Comparison of ENCODE assay signal across 1 cellular context in genomic region chr9:131406567-131407436, GRCh38.
TF ChIP-seq lines count a peak whose summit lies in the region.

No MANE protein-coding gene starts in this region.

TF ChIP-seq in GM23338, 12 proteins besides CTCF, POLR2A, EP300 and RAD21 (continued from another document):
- TF ChIP-seq ZNF462 (CRISPR knock-in tag; IDR thresholded peaks at IDR 0.05) (no peak), ZNF114 (CRISPR knock-in tag; IDR thresholded peaks at IDR 0.05) (no peak), ETS1 (IDR thresholded peaks at IDR 0.05) (no peak)
